ENCODE assay signal across 1 cellular context in genomic region chr16:52573365-52574104, GRCh38.
TF ChIP-seq lines count a peak whose summit lies in the region.

No MANE protein-coding gene starts in this region.

TF ChIP-seq in HepG2, 621 proteins besides CTCF, POLR2A, EP300 and RAD21 (continued from another document and continues in another):
- TF ChIP-seq GMEB2 (CRISPR knock-in tag; IDR thresholded peaks at IDR 0.05; ENCODE audit: low read depth): no peak
- no peak for TF ChIP-seq ZNF589 (CRISPR knock-in tag; conservative IDR thresholded peaks at IDR 0.05)
- TF ChIP-seq ZNF747 (CRISPR knock-in tag; IDR thresholded peaks at IDR 0.05; ENCODE audit: borderline replicate concordance): no peak
- TF ChIP-seq JUN (CRISPR knock-in tag; IDR thresholded peaks at IDR 0.05): no peak
- TF ChIP-seq, protein P1, sequence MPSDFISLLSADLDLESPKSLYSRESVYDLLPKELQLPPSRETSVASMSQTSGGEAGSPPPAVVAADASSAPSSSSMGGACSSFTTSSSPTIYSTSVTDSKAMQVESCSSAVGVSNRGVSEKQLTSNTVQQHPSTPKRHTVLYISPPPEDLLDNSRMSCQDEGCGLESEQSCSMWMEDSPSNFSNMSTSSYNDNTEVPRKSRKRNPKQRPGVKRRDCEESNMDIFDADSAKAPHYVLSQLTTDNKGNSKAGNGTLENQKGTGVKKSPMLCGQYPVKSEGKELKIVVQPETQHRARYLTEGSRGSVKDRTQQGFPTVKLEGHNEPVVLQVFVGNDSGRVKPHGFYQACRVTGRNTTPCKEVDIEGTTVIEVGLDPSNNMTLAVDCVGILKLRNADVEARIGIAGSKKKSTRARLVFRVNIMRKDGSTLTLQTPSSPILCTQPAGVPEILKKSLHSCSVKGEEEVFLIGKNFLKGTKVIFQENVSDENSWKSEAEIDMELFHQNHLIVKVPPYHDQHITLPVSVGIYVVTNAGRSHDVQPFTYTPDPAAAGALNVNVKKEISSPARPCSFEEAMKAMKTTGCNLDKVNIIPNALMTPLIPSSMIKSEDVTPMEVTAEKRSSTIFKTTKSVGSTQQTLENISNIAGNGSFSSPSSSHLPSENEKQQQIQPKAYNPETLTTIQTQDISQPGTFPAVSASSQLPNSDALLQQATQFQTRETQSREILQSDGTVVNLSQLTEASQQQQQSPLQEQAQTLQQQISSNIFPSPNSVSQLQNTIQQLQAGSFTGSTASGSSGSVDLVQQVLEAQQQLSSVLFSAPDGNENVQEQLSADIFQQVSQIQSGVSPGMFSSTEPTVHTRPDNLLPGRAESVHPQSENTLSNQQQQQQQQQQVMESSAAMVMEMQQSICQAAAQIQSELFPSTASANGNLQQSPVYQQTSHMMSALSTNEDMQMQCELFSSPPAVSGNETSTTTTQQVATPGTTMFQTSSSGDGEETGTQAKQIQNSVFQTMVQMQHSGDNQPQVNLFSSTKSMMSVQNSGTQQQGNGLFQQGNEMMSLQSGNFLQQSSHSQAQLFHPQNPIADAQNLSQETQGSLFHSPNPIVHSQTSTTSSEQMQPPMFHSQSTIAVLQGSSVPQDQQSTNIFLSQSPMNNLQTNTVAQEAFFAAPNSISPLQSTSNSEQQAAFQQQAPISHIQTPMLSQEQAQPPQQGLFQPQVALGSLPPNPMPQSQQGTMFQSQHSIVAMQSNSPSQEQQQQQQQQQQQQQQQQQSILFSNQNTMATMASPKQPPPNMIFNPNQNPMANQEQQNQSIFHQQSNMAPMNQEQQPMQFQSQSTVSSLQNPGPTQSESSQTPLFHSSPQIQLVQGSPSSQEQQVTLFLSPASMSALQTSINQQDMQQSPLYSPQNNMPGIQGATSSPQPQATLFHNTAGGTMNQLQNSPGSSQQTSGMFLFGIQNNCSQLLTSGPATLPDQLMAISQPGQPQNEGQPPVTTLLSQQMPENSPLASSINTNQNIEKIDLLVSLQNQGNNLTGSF (CRISPR knock-in tag; IDR thresholded peaks at IDR 0.05): no peak
- no peak for TF ChIP-seq NCOA5 (CRISPR knock-in tag; IDR thresholded peaks at IDR 0.05)
- TF ChIP-seq, protein P2, sequence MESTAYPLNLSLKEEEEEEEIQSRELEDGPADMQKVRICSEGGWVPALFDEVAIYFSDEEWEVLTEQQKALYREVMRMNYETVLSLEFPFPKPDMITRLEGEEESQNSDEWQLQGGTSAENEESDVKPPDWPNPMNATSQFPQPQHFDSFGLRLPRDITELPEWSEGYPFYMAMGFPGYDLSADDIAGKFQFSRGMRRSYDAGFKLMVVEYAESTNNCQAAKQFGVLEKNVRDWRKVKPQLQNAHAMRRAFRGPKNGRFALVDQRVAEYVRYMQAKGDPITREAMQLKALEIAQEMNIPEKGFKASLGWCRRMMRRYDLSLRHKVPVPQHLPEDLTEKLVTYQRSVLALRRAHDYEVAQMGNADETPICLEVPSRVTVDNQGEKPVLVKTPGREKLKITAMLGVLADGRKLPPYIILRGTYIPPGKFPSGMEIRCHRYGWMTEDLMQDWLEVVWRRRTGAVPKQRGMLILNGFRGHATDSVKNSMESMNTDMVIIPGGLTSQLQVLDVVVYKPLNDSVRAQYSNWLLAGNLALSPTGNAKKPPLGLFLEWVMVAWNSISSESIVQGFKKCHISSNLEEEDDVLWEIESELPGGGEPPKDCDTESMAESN (CRISPR knock-in tag; conservative IDR thresholded peaks at IDR 0.05): 0 out of 2 replicates have a peak, but pooled peaks have one; percentile 30
- TF ChIP-seq MAFF (IDR thresholded peaks at IDR 0.05; ENCODE audit: low read depth, low read length): no peak
- peak; percentile 86; the same call in 1 of the 2 replicates for TF ChIP-seq PHF21A (CRISPR knock-in tag; IDR thresholded peaks at IDR 0.05)
- no peak for TF ChIP-seq ZNF230 (CRISPR knock-in tag; IDR thresholded peaks at IDR 0.05)
- TF ChIP-seq ETV6 (CRISPR knock-in tag; conservative IDR thresholded peaks at IDR 0.05): no peak
- TF ChIP-seq ZBTB10 (CRISPR knock-in tag; IDR thresholded peaks at IDR 0.05; ENCODE audit: borderline replicate concordance): no peak
- no peak for TF ChIP-seq ZNF550 (CRISPR knock-in tag; IDR thresholded peaks at IDR 0.05; ENCODE audit: borderline replicate concordance)
- no peak for TF ChIP-seq JARID2 (CRISPR knock-in tag; IDR thresholded peaks at IDR 0.05; ENCODE audit: insufficient replicate concordance)
- no peak for TF ChIP-seq PRPF4 (IDR thresholded peaks at IDR 0.05; ENCODE audit: low read depth, low read length, poor library complexity, severe bottlenecking)
- TF ChIP-seq, protein P3, sequence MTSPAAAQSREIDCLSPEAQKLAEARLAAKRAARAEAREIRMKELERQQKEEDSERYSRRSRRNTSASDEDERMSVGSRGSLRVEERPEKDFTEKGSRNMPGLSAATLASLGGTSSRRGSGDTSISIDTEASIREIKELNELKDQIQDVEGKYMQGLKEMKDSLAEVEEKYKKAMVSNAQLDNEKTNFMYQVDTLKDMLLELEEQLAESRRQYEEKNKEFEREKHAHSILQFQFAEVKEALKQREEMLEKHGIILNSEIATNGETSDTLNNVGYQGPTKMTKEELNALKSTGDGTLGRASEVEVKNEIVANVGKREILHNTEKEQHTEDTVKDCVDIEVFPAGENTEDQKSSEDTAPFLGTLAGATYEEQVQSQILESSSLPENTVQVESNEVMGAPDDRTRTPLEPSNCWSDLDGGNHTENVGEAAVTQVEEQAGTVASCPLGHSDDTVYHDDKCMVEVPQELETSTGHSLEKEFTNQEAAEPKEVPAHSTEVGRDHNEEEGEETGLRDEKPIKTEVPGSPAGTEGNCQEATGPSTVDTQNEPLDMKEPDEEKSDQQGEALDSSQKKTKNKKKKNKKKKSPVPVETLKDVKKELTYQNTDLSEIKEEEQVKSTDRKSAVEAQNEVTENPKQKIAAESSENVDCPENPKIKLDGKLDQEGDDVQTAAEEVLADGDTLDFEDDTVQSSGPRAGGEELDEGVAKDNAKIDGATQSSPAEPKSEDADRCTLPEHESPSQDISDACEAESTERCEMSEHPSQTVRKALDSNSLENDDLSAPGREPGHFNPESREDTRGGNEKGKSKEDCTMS (CRISPR knock-in tag; conservative IDR thresholded peaks at IDR 0.05): no peak
- TF ChIP-seq, protein P4, sequence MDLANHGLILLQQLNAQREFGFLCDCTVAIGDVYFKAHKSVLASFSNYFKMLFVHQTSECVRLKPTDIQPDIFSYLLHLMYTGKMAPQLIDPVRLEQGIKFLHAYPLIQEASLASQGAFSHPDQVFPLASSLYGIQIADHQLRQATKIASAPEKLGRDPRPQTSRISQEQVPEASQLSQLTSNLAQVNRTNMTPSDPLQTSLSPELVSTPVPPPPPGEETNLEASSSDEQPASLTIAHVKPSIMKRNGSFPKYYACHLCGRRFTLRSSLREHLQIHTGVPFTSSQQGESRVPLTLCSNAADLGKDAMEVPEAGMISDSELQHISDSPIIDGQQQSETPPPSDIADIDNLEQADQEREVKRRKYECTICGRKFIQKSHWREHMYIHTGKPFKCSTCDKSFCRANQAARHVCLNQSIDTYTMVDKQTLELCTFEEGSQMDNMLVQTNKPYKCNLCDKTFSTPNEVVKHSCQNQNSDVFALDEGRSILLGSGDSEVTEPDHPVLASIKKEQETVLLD (CRISPR knock-in tag; IDR thresholded peaks at IDR 0.05; ENCODE audit: low read depth): no peak
- no peak for TF ChIP-seq ZNF234 (CRISPR knock-in tag; conservative IDR thresholded peaks at IDR 0.05)
- TF ChIP-seq ZGPAT (CRISPR knock-in tag; IDR thresholded peaks at IDR 0.05): peak; percentile 92
- no peak for TF ChIP-seq ZNF724P (CRISPR knock-in tag; IDR thresholded peaks at IDR 0.05; ENCODE audit: borderline replicate concordance)
- TF ChIP-seq RBAK (CRISPR knock-in tag; IDR thresholded peaks at IDR 0.05): peak; percentile 99
- TF ChIP-seq TRIM22 (IDR thresholded peaks at IDR 0.05): no peak
- TF ChIP-seq ZNF101 (CRISPR knock-in tag; IDR thresholded peaks at IDR 0.05; ENCODE audit: borderline replicate concordance, low read depth): no peak; the same call in 1 of the 2 replicates
- no peak for TF ChIP-seq RARG (CRISPR knock-in tag; IDR thresholded peaks at IDR 0.05; ENCODE audit: low read depth)
- TF ChIP-seq, protein P5, sequence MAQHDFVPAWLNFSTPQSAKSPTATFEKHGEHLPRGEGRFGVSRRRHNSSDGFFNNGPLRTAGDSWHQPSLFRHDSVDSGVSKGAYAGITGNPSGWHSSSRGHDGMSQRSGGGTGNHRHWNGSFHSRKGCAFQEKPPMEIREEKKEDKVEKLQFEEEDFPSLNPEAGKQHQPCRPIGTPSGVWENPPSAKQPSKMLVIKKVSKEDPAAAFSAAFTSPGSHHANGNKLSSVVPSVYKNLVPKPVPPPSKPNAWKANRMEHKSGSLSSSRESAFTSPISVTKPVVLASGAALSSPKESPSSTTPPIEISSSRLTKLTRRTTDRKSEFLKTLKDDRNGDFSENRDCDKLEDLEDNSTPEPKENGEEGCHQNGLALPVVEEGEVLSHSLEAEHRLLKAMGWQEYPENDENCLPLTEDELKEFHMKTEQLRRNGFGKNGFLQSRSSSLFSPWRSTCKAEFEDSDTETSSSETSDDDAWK (CRISPR knock-in tag; IDR thresholded peaks at IDR 0.05): no peak
- 0 out of 2 replicates have a peak, but pooled peaks have one; percentile 61 for TF ChIP-seq ARID2 (CRISPR knock-in tag; IDR thresholded peaks at IDR 0.05; ENCODE audit: borderline replicate concordance)
- TF ChIP-seq KAT7 (CRISPR knock-in tag; IDR thresholded peaks at IDR 0.05; ENCODE audit: borderline replicate concordance): 0 out of 2 replicates have a peak, but pooled peaks have one; percentile 37
- 0 out of 2 replicates have a peak, but pooled peaks have one; percentile 77 for TF ChIP-seq ZNF354B (CRISPR knock-in tag; IDR thresholded peaks at IDR 0.05)
- no peak for TF ChIP-seq ZFP91 (CRISPR knock-in tag; IDR thresholded peaks at IDR 0.05; ENCODE audit: borderline replicate concordance)
- TF ChIP-seq, protein P6, sequence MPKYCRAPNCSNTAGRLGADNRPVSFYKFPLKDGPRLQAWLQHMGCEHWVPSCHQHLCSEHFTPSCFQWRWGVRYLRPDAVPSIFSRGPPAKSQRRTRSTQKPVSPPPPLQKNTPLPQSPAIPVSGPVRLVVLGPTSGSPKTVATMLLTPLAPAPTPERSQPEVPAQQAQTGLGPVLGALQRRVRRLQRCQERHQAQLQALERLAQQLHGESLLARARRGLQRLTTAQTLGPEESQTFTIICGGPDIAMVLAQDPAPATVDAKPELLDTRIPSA (CRISPR knock-in tag; IDR thresholded peaks at IDR 0.05; ENCODE audit: borderline replicate concordance): no peak
- peak; percentile 69 for TF ChIP-seq ZBTB21 (CRISPR knock-in tag; IDR thresholded peaks at IDR 0.05)
- no peak for TF ChIP-seq HNRNPL (IDR thresholded peaks at IDR 0.05; ENCODE audit: low read depth, low read length)
- TF ChIP-seq ZFP1 (CRISPR knock-in tag; IDR thresholded peaks at IDR 0.05): peak; percentile 77
- no peak for TF ChIP-seq CCAR2 (optimal IDR thresholded peaks at IDR 0.05; ENCODE audit: low read depth, low read length)
- no peak for TF ChIP-seq ZNF446 (CRISPR knock-in tag; IDR thresholded peaks at IDR 0.05)
- no peak for TF ChIP-seq MATR3 (CRISPR knock-in tag; IDR thresholded peaks at IDR 0.05)
